14 cellular contexts compared by ENCODE assay signal in genomic region chr9:124296800-124297552, GRCh38. TPM values are rescaled to one million over a fixed set of nuclear protein-coding genes. Genes with fewer than 3 reads are reported as not detected.
DNase-seq lines count a peak whose midpoint lies in the region; ATAC-seq and TF ChIP-seq lines count a peak whose summit lies in the region.
"Had no signal": no experiment of that assay in that cellular context is flagged by ENCODE, and none has a peak within 500 bp of the region (broad histone marks: within the 10 kb centered on the region; RNA-seq: fewer than 3 reads in every experiment).

No MANE protein-coding gene starts in this region.

- no peak overlapping the region for H3K4me3 Mint-ChIP-seq in chondrocyte (ENCODE audit: unreplicated experiment)

- H3K27ac ChIP-seq in heart left ventricle, result peak overlapping the region in 10 of 12 donors; percentile 41 to 82 (median 67)
- H3K27ac ChIP-seq in muscle layer of colon (ENCODE audit: low read depth, low read length), result no peak overlapping the region
- H3K27ac ChIP-seq in upper lobe of left lung, result peak overlapping the region; percentile 6 to 55 (median 38)
- H3K27ac ChIP-seq: cardiac muscle cell, epithelial cell of prostate had no signal

- no peaks in the 10 kb centered on the region for H3K9me3 Mint-ChIP-seq in chondrocyte (ENCODE audit: low read depth)

- H3K36me3 ChIP-seq in heart left ventricle, result peaks cover 0 to 6% (median 0%) of the 10 kb centered on the region in 9 donors
- peaks cover 3% of the 10 kb centered on the region for H3K36me3 ChIP-seq in muscle layer of colon (ENCODE audit: insufficient read depth, low read length)
- peaks cover 0 to 3% (median 0%) of the 10 kb centered on the region in 4 donors for H3K36me3 ChIP-seq in upper lobe of left lung
- H3K36me3 ChIP-seq: cardiac muscle cell had no signal

- no peak for ATAC-seq in heart left ventricle
- no peak for ATAC-seq in left ventricle myocardium superior
- no peak for ATAC-seq in upper lobe of left lung (ENCODE audit: low FRiP score in 2 of 2)
- ATAC-seq in HG02678 (IDR thresholded peaks at IDR 0.05; ENCODE audit: unreplicated experiment), result no peak
- no peak for ATAC-seq in HG02938 (IDR thresholded peaks at IDR 0.05; ENCODE audit: unreplicated experiment)

- TF ChIP-seq CTCF in heart left ventricle (IDR thresholded peaks at IDR 0.05) (no peak), chondrocyte (IDR thresholded peaks at IDR 0.05) (no peak), upper lobe of left lung (IDR thresholded peaks at IDR 0.05) (no peak)

- H3K27ac Mint-ChIP-seq in chondrocyte (ENCODE audit: unreplicated experiment), result peak overlapping the region; percentile 89

- H3K36me3 Mint-ChIP-seq in chondrocyte (ENCODE audit: low read depth), result peaks cover 5% of the 10 kb centered on the region

- H3K27me3 ChIP-seq in heart left ventricle (no peaks in the 10 kb centered on the region), muscle layer of colon (ENCODE audit: control insufficient read depth in 1 of 2, insufficient read depth in 2 of 2, low read length in 2 of 2) (no peaks in the 10 kb centered on the region), upper lobe of left lung (no peaks in the 10 kb centered on the region)
- H3K27me3 ChIP-seq: cardiac muscle cell, right lobe of liver had no signal

- H3K4me1 Mint-ChIP-seq in chondrocyte (ENCODE audit: low read depth), result peaks cover 90% of the 10 kb centered on the region

- no peak for TF ChIP-seq EP300 in upper lobe of left lung (IDR thresholded peaks at IDR 0.05)

- no peak overlapping the region for H3K4me3 ChIP-seq in heart left ventricle
- H3K4me3 ChIP-seq in muscle layer of colon (ENCODE audit: low read depth in 1 of 2, low read length in 2 of 2), result peak overlapping the region; percentile 12 to 24
- H3K4me3 ChIP-seq in upper lobe of left lung, result no peak overlapping the region
- H3K4me3 ChIP-seq: cardiac muscle cell, right lobe of liver had no signal

- H3K9ac ChIP-seq in muscle layer of colon (ENCODE audit: low read length), result no peak overlapping the region

- H3K4me1 ChIP-seq in heart left ventricle (peaks cover 16 to 76% (median 50%) of the 10 kb centered on the region in 12 donors), muscle layer of colon (ENCODE audit: insufficient read depth, low read length) (peaks cover 51% of the 10 kb centered on the region), upper lobe of left lung (peaks cover 58 to 79% (median 71%) of the 10 kb centered on the region in 4 donors)

- no peak for TF ChIP-seq POLR2A in heart left ventricle (IDR thresholded peaks at IDR 0.05)
- TF ChIP-seq POLR2A in upper lobe of left lung (IDR thresholded peaks at IDR 0.05), result no peak

- no peaks in the 10 kb centered on the region for H3K9me3 ChIP-seq in heart left ventricle
- no peaks in the 10 kb centered on the region for H3K9me3 ChIP-seq in muscle layer of colon (ENCODE audit: low read length)
- H3K9me3 ChIP-seq in upper lobe of left lung, result no peaks in the 10 kb centered on the region
- H3K9me3 ChIP-seq: right lobe of liver had no signal

- no peak for DNase-seq in heart left ventricle
- DNase-seq in left ventricle myocardium superior, result no peak
- no peak for DNase-seq in chondrocyte (ENCODE audit: low spot score)
- no peak for DNase-seq in upper lobe of left lung
- no peak for DNase-seq in midbrain (lab: John Stamatoyannopoulos, UW)
- DNase-seq: NCI-H1417, NCI-H510A treated with DMSO at 0.1 percent for 48 hours, SHP77 had no signal

- 62 to 73% (median 67%) methylated on average over 9 to 14 of the region's 14 CpGs for WGBS in heart left ventricle, 4 donors
- WGBS in upper lobe of left lung, 2 donors, result 86% methylated on average over 2 to 14 of the region's 14 CpGs

- H3K27me3 Mint-ChIP-seq in chondrocyte (ENCODE audit: low read depth), result no peaks in the 10 kb centered on the region

- intact Hi-C loops in heart left ventricle (cut with DNase I) (no loop called here), left ventricle myocardium superior (cut with micrococcal nuclease) (no loop called here)

RNA-seq across cellular contexts. Expression of gene NEK6, which starts 39.2 kb away (rescaled TPM):
- total RNA-seq in heart left ventricle, result 10 to 100 TPM in 2 of 9 donors, 1 to 10 TPM in 7; 5.0 to 42.4 (median 6.8) TPM
- polyA plus RNA-seq in heart left ventricle, result 1 to 10 TPM; 1.8 to 4.0 TPM
- total RNA-seq in left ventricle myocardium superior, result 7.7 TPM
- 99.9 to 110 TPM (median 107 TPM) in 3 replicates for total RNA-seq in chondrocyte
- 100 to 1,000 TPM in 2 of 6 donors, 10 to 100 TPM in 4; 33.8 to 144 (median 59.7) TPM for total RNA-seq in upper lobe of left lung

Comparison
In these comparisons a context has a peak if more than half of its experiments do, and no peak if none do; other contexts are left out.
1. H3K4me3 ChIP-seq: peak in muscle layer of colon (2 of 2); none in heart left ventricle (0 of 12) and upper lobe of left lung (0 of 4).